In the genomic region with DNA sequence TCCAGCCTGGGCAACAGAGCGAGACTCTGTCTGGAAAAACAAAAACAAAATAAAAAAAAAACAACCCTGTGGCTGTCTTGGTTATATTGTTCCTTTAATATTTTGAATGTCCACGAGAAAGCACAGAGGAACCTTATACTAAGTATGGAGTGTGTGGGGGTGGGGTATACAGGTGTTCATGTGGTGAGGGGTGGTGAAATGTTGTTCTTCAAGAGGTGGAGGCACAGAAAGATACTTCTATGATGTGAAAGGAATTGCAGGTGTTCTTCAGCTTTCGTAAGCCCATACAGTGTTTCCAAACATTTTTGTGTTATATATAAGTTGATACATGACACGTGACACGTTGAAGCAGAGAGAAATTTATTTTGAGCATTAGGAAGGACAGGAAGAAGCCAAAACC, we compare ENCODE assay signal across 16 cellular contexts. TPM values are rescaled to one million over a fixed set of nuclear protein-coding genes. Genes with fewer than 3 reads are reported as not detected.
A peak's percentile ranks its signal among the peaks of the same experiment; 100 is the strongest.
DNase-seq lines count a peak whose midpoint lies in the region; ATAC-seq and TF ChIP-seq lines count a peak whose summit lies in the region.
"Had no signal": no experiment of that assay in that cellular context is flagged by ENCODE, and none has a peak within 500 bp of the region (broad histone marks: within the 10 kb centered on the region; RNA-seq: fewer than 3 reads in every experiment).

No MANE protein-coding gene starts in this region.

- in situ Hi-C loops in GM13977 (cut with MboI; ENCODE audit: low pct_unique_long_range_greater_than_20kb, low sequenced_read_pairs, unreplicated experiment), result loop anchor here (25.0 kb wide), 1 partner anchor 231 kb away; a partner anchor contains a TSS

- H3K36me3 ChIP-seq in Peyer's patch, result no peaks in the 10 kb centered on the region
- no peaks in the 10 kb centered on the region for H3K36me3 ChIP-seq in rectal smooth muscle tissue (ENCODE audit: control insufficient read depth, insufficient read depth, low read length)
- H3K36me3 ChIP-seq in tibial nerve, result no peaks in the 10 kb centered on the region

- no peak overlapping the region for H3K9ac ChIP-seq in rectal smooth muscle tissue (ENCODE audit: low read length)

- H3K9me3 ChIP-seq in Peyer's patch (no peaks in the 10 kb centered on the region), tibial nerve (no peaks in the 10 kb centered on the region)

- ATAC-seq in HG02884 (IDR thresholded peaks at IDR 0.05; ENCODE audit: unreplicated experiment) (no peak), HG02623 (IDR thresholded peaks at IDR 0.05; ENCODE audit: unreplicated experiment) (no peak)
- ATAC-seq: HCT116, K562 had no signal

- TF ChIP-seq POLR2A in Peyer's patch (IDR thresholded peaks at IDR 0.05) (no peak), tibial nerve (IDR thresholded peaks at IDR 0.05) (no peak)

- H3K27ac ChIP-seq in Peyer's patch, result peak overlapping the region; percentile 13 to 76 (median 55)
- peak overlapping the region; percentile 76 to 90 for H3K27ac ChIP-seq in coronary artery
- peak overlapping the region; percentile 87 for H3K27ac ChIP-seq in rectal smooth muscle tissue (ENCODE audit: low read depth, low read length)
- H3K27ac ChIP-seq in tibial nerve, result peak overlapping the region in 3 of 4 donors; percentile 64 to 81 (median 80)
- H3K27ac ChIP-seq: HL-60, PC-9 had no signal

- H3K4me3 ChIP-seq in Peyer's patch, result no peak overlapping the region
- H3K4me3 ChIP-seq in coronary artery, result no peak overlapping the region
- no peak overlapping the region for H3K4me3 ChIP-seq in rectal smooth muscle tissue (ENCODE audit: low read length)
- H3K4me3 ChIP-seq in tibial nerve, result no peak overlapping the region
- H3K4me3 ChIP-seq: K562, PC-9 had no signal

- no peaks in the 10 kb centered on the region for H3K27me3 ChIP-seq in Peyer's patch
- H3K27me3 ChIP-seq in rectal smooth muscle tissue (ENCODE audit: control insufficient read depth, insufficient read depth, low read length), result no peaks in the 10 kb centered on the region
- peaks cover 0 to 3% of the 10 kb centered on the region in 2 donors for H3K27me3 ChIP-seq in tibial nerve

- 77 to 88% methylated on average over 5 of the region's 5 CpGs for WGBS in tibial nerve, 2 donors

- H3K4me1 ChIP-seq in Peyer's patch (no peaks in the 10 kb centered on the region), rectal smooth muscle tissue (ENCODE audit: control insufficient read depth, insufficient read depth, low read length) (peaks cover 21% of the 10 kb centered on the region), tibial nerve (peaks cover 0 to 38% (median 4%) of the 10 kb centered on the region in 4 donors)

- TF ChIP-seq EP300 in tibial nerve (IDR thresholded peaks at IDR 0.05), result no peak

- TF ChIP-seq CTCF in Peyer's patch (IDR thresholded peaks at IDR 0.05), result no peak
- no peak for TF ChIP-seq CTCF in coronary artery (IDR thresholded peaks at IDR 0.05)
- TF ChIP-seq CTCF in tibial nerve (IDR thresholded peaks at IDR 0.05), result no peak
- TF ChIP-seq CTCF in GM13977 (IDR thresholded peaks at IDR 0.05; ENCODE audit: extremely low read depth, insufficient read depth, missing control alignments), result no peak

- DNase-seq in Peyer's patch (no peak), coronary artery (ENCODE audit: low spot score) (no peak), tibial nerve (ENCODE audit: low spot score in 2 of 2) (no peak), GM13977 (ENCODE audit: low spot score) (no peak)
- DNase-seq: GF-D8, NCI-H1092, NCI-H1694 treated with DMSO at 0.1 percent for 48 hours, NCI-H446, PC-9, SIG-M5 had no signal

RNA-seq across cellular contexts. Expression of a gene that starts 46.4 kb away (rescaled TPM):
- total RNA-seq in Peyer's patch, result 10 to 100 TPM in 3 of 4 donors, 1 to 10 TPM in 1; 9.9 to 28.7 (median 17.3) TPM
- total RNA-seq in tibial nerve, result 10 to 100 TPM; 12.9 to 23.9 (median 18.7) TPM

RNA-seq across cellular contexts. Expression of a gene that starts 57.8 kb away (rescaled TPM):
- 10 to 100 TPM in 3 of 4 donors, 1 to 10 TPM in 1; 9.9 to 21.5 (median 13.5) TPM for total RNA-seq in Peyer's patch
- 10 to 100 TPM; 24.1 to 31.6 (median 28.3) TPM for total RNA-seq in tibial nerve
